Comparison of ENCODE assay signal across 14 cellular contexts in genomic region chr3:31622636-31623288, GRCh38.
A peak's percentile ranks its signal among the peaks of the same experiment; 100 is the strongest.
DNase-seq lines count a peak whose midpoint lies in the region; ATAC-seq and TF ChIP-seq lines count a peak whose summit lies in the region.
"Had no signal": no experiment of that assay in that cellular context is flagged by ENCODE, and none has a peak within 500 bp of the region (broad histone marks: within the 10 kb centered on the region; RNA-seq: fewer than 3 reads in every experiment).

No MANE protein-coding gene starts in this region.

- H3K27ac Mint-ChIP-seq in activated T-cell treated with anti-CD3 and anti-CD28 coated beads, Interleukin-2, amount 50 U/mL, for 24 hours, result peak overlapping the region; percentile 47
- H3K27ac Mint-ChIP-seq in activated T-cell treated with anti-CD3 and anti-CD28 coated beads, Interleukin-2, amount 50 U/mL, for 72 hours, result no peak overlapping the region
- H3K27ac Mint-ChIP-seq in stimulated activated naive B cell treated with anti-CD40 and anti-IgM and Interleukin-4, amounts not matched to agents 10 μg/mL and 1 μg/mL and 100 μg/mL, for 72 hours, result no peak overlapping the region

- no peak for TF ChIP-seq POLR2A in esophagus squamous epithelium (IDR thresholded peaks at IDR 0.05)

- no peak overlapping the region for H3K27ac ChIP-seq in esophagus squamous epithelium
- H3K27ac ChIP-seq: adrenal gland, sigmoid colon, thoracic aorta had no signal

- no peak overlapping the region for H3K4me3 ChIP-seq in esophagus squamous epithelium
- H3K4me3 ChIP-seq: adrenal gland, sigmoid colon, thoracic aorta had no signal

- no peaks in the 10 kb centered on the region for H3K27me3 Mint-ChIP-seq in activated T-cell treated with anti-CD3 and anti-CD28 coated beads, Interleukin-2, amount 50 U/mL, for 24 hours
- H3K27me3 Mint-ChIP-seq in activated T-cell treated with anti-CD3 and anti-CD28 coated beads, Interleukin-2, amount 50 U/mL, for 72 hours (ENCODE audit: low read depth), result no peaks in the 10 kb centered on the region
- H3K27me3 Mint-ChIP-seq in stimulated activated naive B cell treated with anti-CD40 and anti-IgM and Interleukin-4, amounts not matched to agents 10 μg/mL and 1 μg/mL and 100 μg/mL, for 72 hours, result no peaks in the 10 kb centered on the region

- DNase-seq in activated T-cell treated with anti-CD3 and anti-CD28 coated beads, Interleukin-2, amount 50 U/mL, for 24 hours, result no peak
- no peak for DNase-seq in activated T-cell treated with anti-CD3 and anti-CD28 coated beads, Interleukin-2, amount 50 U/mL, for 72 hours
- DNase-seq in stimulated activated naive B cell treated with anti-CD40 and anti-IgM and Interleukin-4, amounts not matched to agents 10 μg/mL and 1 μg/mL and 100 μg/mL, for 72 hours, result no peak
- no peak for DNase-seq in activated CD8-positive, alpha-beta memory T cell treated with anti-CD3 and anti-CD28 coated beads, Interleukin-2, amount 50 U/mL, for 48 hours
- DNase-seq in esophagus squamous epithelium (lab: John Stamatoyannopoulos, UW) (no peak), DMS79 treated with DMSO at 0.1 percent for 48 hours (lab: John Stamatoyannopoulos, UW) (no peak)
- DNase-seq: activated T-cell treated with anti-CD3 and anti-CD28 coated beads for 4 hours, adrenal gland, cortex of kidney, NCI-H2171 treated with DMSO at 0.1 percent for 48 hours, sigmoid colon had no signal

- no peaks in the 10 kb centered on the region for H3K4me1 ChIP-seq in esophagus squamous epithelium
- H3K4me1 ChIP-seq: adrenal gland, sigmoid colon had no signal

- H3K9me3 Mint-ChIP-seq in activated T-cell treated with anti-CD3 and anti-CD28 coated beads, Interleukin-2, amount 50 U/mL, for 24 hours, result no peaks in the 10 kb centered on the region
- no peaks in the 10 kb centered on the region for H3K9me3 Mint-ChIP-seq in activated T-cell treated with anti-CD3 and anti-CD28 coated beads, Interleukin-2, amount 50 U/mL, for 72 hours
- peaks cover 0 to 4% of the 10 kb centered on the region in 2 donors for H3K9me3 Mint-ChIP-seq in stimulated activated naive B cell treated with anti-CD40 and anti-IgM and Interleukin-4, amounts not matched to agents 10 μg/mL and 1 μg/mL and 100 μg/mL, for 72 hours

- no peaks in the 10 kb centered on the region for H3K27me3 ChIP-seq in esophagus squamous epithelium
- H3K27me3 ChIP-seq: adrenal gland, sigmoid colon had no signal

- H3K36me3 Mint-ChIP-seq in activated T-cell treated with anti-CD3 and anti-CD28 coated beads, Interleukin-2, amount 50 U/mL, for 24 hours (ENCODE audit: low read depth), result peaks cover 90% of the 10 kb centered on the region
- peaks cover 10 to 36% of the 10 kb centered on the region in 2 donors for H3K36me3 Mint-ChIP-seq in activated T-cell treated with anti-CD3 and anti-CD28 coated beads, Interleukin-2, amount 50 U/mL, for 72 hours (ENCODE audit: insufficient read depth in 2 of 2)
- peaks cover 34 to 50% of the 10 kb centered on the region in 2 donors for H3K36me3 Mint-ChIP-seq in stimulated activated naive B cell treated with anti-CD40 and anti-IgM and Interleukin-4, amounts not matched to agents 10 μg/mL and 1 μg/mL and 100 μg/mL, for 72 hours

- ATAC-seq in activated T-cell treated with anti-CD3 and anti-CD28 coated beads, Interleukin-2, amount 50 U/mL, for 72 hours (replicated peaks in 1 of 2), result no peak
- ATAC-seq in GM21723 (IDR thresholded peaks at IDR 0.05; ENCODE audit: unreplicated experiment) (peak; percentile 74), HG03280 (IDR thresholded peaks at IDR 0.05; ENCODE audit: unreplicated experiment) (peak; percentile 58)
- ATAC-seq in stimulated activated naive B cell treated with anti-CD40 and anti-IgM and Interleukin-4, amounts not matched to agents 10 μg/mL and 1 μg/mL and 100 μg/mL, for 72 hours (replicated peaks), result peak; percentile 65 to 69

- intact Hi-C loops in esophagus squamous epithelium (cut with DNase I), result no loop called here

- WGBS in esophagus squamous epithelium, 2 donors, result 72 to 93% methylated on average over 4 of the region's 4 CpGs

- peaks cover 0 to 86% (median 7%) of the 10 kb centered on the region in 3 donors for H3K36me3 ChIP-seq in esophagus squamous epithelium

- no peak for TF ChIP-seq CTCF in esophagus squamous epithelium (IDR thresholded peaks at IDR 0.05)

- no peaks in the 10 kb centered on the region for H3K9me3 ChIP-seq in esophagus squamous epithelium
- H3K9me3 ChIP-seq: adrenal gland, sigmoid colon, thoracic aorta had no signal

- H3K4me1 Mint-ChIP-seq in activated T-cell treated with anti-CD3 and anti-CD28 coated beads, Interleukin-2, amount 50 U/mL, for 24 hours (ENCODE audit: low read depth), result peaks cover 24% of the 10 kb centered on the region
- H3K4me1 Mint-ChIP-seq in activated T-cell treated with anti-CD3 and anti-CD28 coated beads, Interleukin-2, amount 50 U/mL, for 72 hours (ENCODE audit: low read depth), result peaks cover 28% of the 10 kb centered on the region
- H3K4me1 Mint-ChIP-seq in stimulated activated naive B cell treated with anti-CD40 and anti-IgM and Interleukin-4, amounts not matched to agents 10 μg/mL and 1 μg/mL and 100 μg/mL, for 72 hours, result peaks cover 18 to 41% of the 10 kb centered on the region in 2 donors

- H3K4me3 Mint-ChIP-seq in activated T-cell treated with anti-CD3 and anti-CD28 coated beads, Interleukin-2, amount 50 U/mL, for 24 hours, result no peak overlapping the region
- H3K4me3 Mint-ChIP-seq in activated T-cell treated with anti-CD3 and anti-CD28 coated beads, Interleukin-2, amount 50 U/mL, for 72 hours, result no peak overlapping the region
- peak overlapping the region; percentile 18 to 40 for H3K4me3 Mint-ChIP-seq in stimulated activated naive B cell treated with anti-CD40 and anti-IgM and Interleukin-4, amounts not matched to agents 10 μg/mL and 1 μg/mL and 100 μg/mL, for 72 hours

Comparison
In these comparisons a context has a peak if more than half of its experiments do, and no peak if none do; other contexts are left out.
1. H3K4me3 Mint-ChIP-seq: peak in stimulated activated naive B cell treated with anti-CD40 and anti-IgM and Interleukin-4, amounts not matched to agents 10 μg/mL and 1 μg/mL and 100 μg/mL, for 72 hours (2 of 2); none in activated T-cell treated with anti-CD3 and anti-CD28 coated beads, Interleukin-2, amount 50 U/mL, for 24 hours (single experiment) and activated T-cell treated with anti-CD3 and anti-CD28 coated beads, Interleukin-2, amount 50 U/mL, for 72 hours (0 of 2).
2. ATAC-seq: peak in GM21723 (single experiment), HG03280 (single experiment) and stimulated activated naive B cell treated with anti-CD40 and anti-IgM and Interleukin-4, amounts not matched to agents 10 μg/mL and 1 μg/mL and 100 μg/mL, for 72 hours (2 of 2); none in activated T-cell treated with anti-CD3 and anti-CD28 coated beads, Interleukin-2, amount 50 U/mL, for 72 hours (0 of 2).